ENCODE assay signal across 9 cellular contexts in the genomic region with DNA sequence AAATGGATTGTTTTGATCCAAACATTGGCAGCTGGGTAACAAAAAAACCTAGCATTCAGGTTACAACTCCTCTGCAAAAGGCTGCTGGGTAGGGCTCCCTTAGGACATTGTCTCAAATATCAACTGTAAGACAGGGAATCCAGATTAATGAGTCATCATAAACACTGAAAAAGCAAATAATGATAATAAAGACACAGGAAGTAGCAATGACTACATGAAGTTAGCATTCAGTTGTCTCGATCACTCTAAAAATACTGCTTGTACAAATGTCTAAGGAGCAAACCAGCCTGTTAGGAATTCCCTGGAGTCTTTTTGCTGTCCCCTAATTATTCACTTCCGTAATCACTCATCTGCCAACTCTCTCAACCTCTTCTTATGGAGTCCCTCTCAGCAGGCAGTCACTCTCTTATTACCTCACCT.
DNase-seq lines count a peak whose midpoint lies in the region; ATAC-seq and TF ChIP-seq lines count a peak whose summit lies in the region.
"Had no signal": no experiment of that assay in that cellular context is flagged by ENCODE, and none has a peak within 500 bp of the region (broad histone marks: within the 10 kb centered on the region; RNA-seq: fewer than 3 reads in every experiment).

No MANE protein-coding gene starts in this region.

- peak overlapping the region; percentile 90 for H3K27ac Mint-ChIP-seq in Calu3 (ENCODE audit: unreplicated experiment)
- H3K27ac Mint-ChIP-seq: activated T-cell treated with anti-CD3 and anti-CD28 coated beads, Interleukin-2, amount 50 U/mL, for 72 hours had no signal

- DNase-seq in Calu3 (peak; percentile 41), NCI-H1930 (lab: John Stamatoyannopoulos, UW) (peak; percentile 4 to 34), amniotic stem cell (lab: John Stamatoyannopoulos, UW) (peak; percentile 26), mesendoderm (peak; percentile 9), Ammon's horn (ENCODE audit: low spot score) (no peak)
- DNase-seq in activated CD8-positive, alpha-beta memory T cell treated with anti-CD3 and anti-CD28 coated beads, Interleukin-2, amount 50 U/mL, for 48 hours: no peak
- DNase-seq: activated T-cell treated with anti-CD3 and anti-CD28 coated beads, Interleukin-2, amount 50 U/mL, for 72 hours had no signal

- no peak overlapping the region for H3K9ac ChIP-seq in mesendoderm (ENCODE audit: low read length)

- ATAC-seq in HG03439 (IDR thresholded peaks at IDR 0.05; ENCODE audit: unreplicated experiment) (no peak), GM18873 (IDR thresholded peaks at IDR 0.05; ENCODE audit: low FRiP score, unreplicated experiment) (no peak)
- ATAC-seq: activated T-cell treated with anti-CD3 and anti-CD28 coated beads, Interleukin-2, amount 50 U/mL, for 72 hours had no signal

- WGBS in mesendoderm (ENCODE audit: extremely low coverage, insufficient coverage, low lambda C conversion rate): no CpG with 5 or more reads among the region's 2 CpGs

- CTCF ChIA-PET in Calu3 (lab: Charles Lee): interaction anchor here (0.7 kb wide), 1 partner anchor 53 kb away, joined by 3 read pairs; no protein-coding TSS in a partner anchor

- no peak overlapping the region for H4K8ac ChIP-seq in mesendoderm (ENCODE audit: low read depth, low read length)

- no TSS peak for BruUV-seq in Calu3 (replicated peaks; lab: Mats Ljungman, UMichigan)

- no peak overlapping the region for H3K23ac ChIP-seq in mesendoderm (ENCODE audit: low read length)

- H3K36me3 Mint-ChIP-seq in Calu3 (ENCODE audit: insufficient read depth, unreplicated experiment): no peaks in the 10 kb centered on the region

- no peak overlapping the region for H4K5ac ChIP-seq in mesendoderm (ENCODE audit: low read length)

- no peak overlapping the region for H2BK5ac ChIP-seq in mesendoderm (ENCODE audit: low read length)

- TF ChIP-seq CTCF in Calu3 (IDR thresholded peaks at IDR 0.05; ENCODE audit: unreplicated experiment): no peak

- H2BK120ac ChIP-seq in mesendoderm (ENCODE audit: low read depth, low read length): no peak overlapping the region

- no peak overlapping the region for H2BK15ac ChIP-seq in mesendoderm (replicated peaks; ENCODE audit: low read depth)

- H3K27me3 Mint-ChIP-seq in Calu3 (ENCODE audit: unreplicated experiment): no peaks in the 10 kb centered on the region

- intact Hi-C loops in Calu3 (cut with micrococcal nuclease; ENCODE audit: unreplicated experiment): no loop called here

- no peak overlapping the region for H3K4me3 ChIP-seq in mesendoderm (ENCODE audit: low read length)

- no peaks in the 10 kb centered on the region for H3K9me3 Mint-ChIP-seq in Calu3 (ENCODE audit: low read depth, unreplicated experiment)
- H3K9me3 Mint-ChIP-seq: activated T-cell treated with anti-CD3 and anti-CD28 coated beads, Interleukin-2, amount 50 U/mL, for 72 hours had no signal

- H3K79me1 ChIP-seq in mesendoderm (ENCODE audit: low read length): no peaks in the 10 kb centered on the region

- no peaks in the 10 kb centered on the region for H3K27me3 ChIP-seq in mesendoderm (ENCODE audit: insufficient read depth, low read length, poor library complexity)

- no peak overlapping the region for H3K18ac ChIP-seq in mesendoderm (ENCODE audit: low read length)

- no peaks in the 10 kb centered on the region for H3K79me2 ChIP-seq in mesendoderm (ENCODE audit: control insufficient read depth, insufficient read depth, low read length)

- H3K4me1 ChIP-seq in mesendoderm (ENCODE audit: control insufficient read depth, low read depth, low read length): no peaks in the 10 kb centered on the region

- H3K56ac ChIP-seq in mesendoderm (ENCODE audit: low read length): no peak overlapping the region

- no peaks in the 10 kb centered on the region for H3K36me3 ChIP-seq in mesendoderm (ENCODE audit: control insufficient read depth, insufficient read depth, low read length)

- no peak overlapping the region for H2AK5ac ChIP-seq in mesendoderm (ENCODE audit: low read length)

- peaks cover 40% of the 10 kb centered on the region for H3K4me1 Mint-ChIP-seq in Calu3 (ENCODE audit: low read depth, unreplicated experiment)

- H3K4me3 Mint-ChIP-seq in Calu3 (ENCODE audit: low read depth, unreplicated experiment): peak overlapping the region; percentile 36
- H3K4me3 Mint-ChIP-seq: activated T-cell treated with anti-CD3 and anti-CD28 coated beads, Interleukin-2, amount 50 U/mL, for 72 hours had no signal

- no peak overlapping the region for H3K4ac ChIP-seq in mesendoderm (ENCODE audit: low read depth, low read length)

- no peak overlapping the region for H3K27ac ChIP-seq in mesendoderm (ENCODE audit: low read depth, low read length)

- no peak overlapping the region for H3K4me2 ChIP-seq in mesendoderm (ENCODE audit: low read length)

Comparison
In these comparisons a context has a peak if more than half of its experiments do, and no peak if none do; other contexts are left out.
1. DNase-seq: peak in Calu3 (single experiment), NCI-H1930 (2 of 2), amniotic stem cell (single experiment) and mesendoderm (single experiment); none in Ammon's horn (single experiment) and activated CD8-positive, alpha-beta memory T cell treated with anti-CD3 and anti-CD28 coated beads, Interleukin-2, amount 50 U/mL, for 48 hours (single experiment).